Comparison of ENCODE assay signal across 17 cellular contexts in the genomic region with DNA sequence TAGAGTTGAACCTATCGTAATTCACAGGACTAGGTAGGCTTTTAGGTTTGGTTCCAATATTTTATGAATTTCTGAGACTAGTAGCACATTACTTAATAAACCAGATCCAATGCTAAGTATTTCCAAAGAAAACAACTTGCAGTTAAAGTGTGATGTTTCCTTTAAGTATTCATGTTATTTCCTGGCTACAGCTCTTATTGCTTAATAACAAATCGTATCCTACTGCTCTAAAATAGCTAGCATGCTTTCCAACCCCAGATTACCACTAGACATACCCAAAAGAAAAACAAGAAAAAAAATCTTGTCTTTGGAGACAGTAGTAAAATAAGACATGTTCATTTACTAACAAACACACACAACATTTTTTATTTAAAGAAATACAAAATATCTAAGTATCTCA.
DNase-seq lines count a peak whose midpoint lies in the region; ATAC-seq and TF ChIP-seq lines count a peak whose summit lies in the region.
"Had no signal": no experiment of that assay in that cellular context is flagged by ENCODE, and none has a peak within 500 bp of the region (broad histone marks: within the 10 kb centered on the region; RNA-seq: fewer than 3 reads in every experiment).

No MANE protein-coding gene starts in this region.

- no peaks in the 10 kb centered on the region for H3K27me3 ChIP-seq in RWPE2 (ENCODE audit: insufficient read depth, poor library complexity, severe bottlenecking)

- H3K4me3 ChIP-seq in AG10803 (ENCODE audit: low read length) (no peak overlapping the region), RWPE2 (ENCODE audit: severe bottlenecking) (no peak overlapping the region), cardiac fibroblast (replicated peaks in 1 of 2; ENCODE audit: low read depth in 2 of 2, low read length in 2 of 2) (no peak overlapping the region)
- H3K4me3 ChIP-seq: GM23338, K562 had no signal

- no peak overlapping the region for H3K27ac ChIP-seq in RWPE2 (ENCODE audit: poor library complexity, severe bottlenecking)
- H3K27ac ChIP-seq: C4-2B had no signal

- TF ChIP-seq CTCF in AG10803 (conservative IDR thresholded peaks at IDR 0.05; ENCODE audit: low read length) (no peak), RWPE2 (IDR thresholded peaks at IDR 0.05; ENCODE audit: poor library complexity, severe bottlenecking) (no peak), cardiac fibroblast (IDR thresholded peaks at IDR 0.05; ENCODE audit: low read depth, low read length) (no peak)

- H3K9me3 ChIP-seq in RWPE2 (ENCODE audit: severe bottlenecking), result no peaks in the 10 kb centered on the region

- H3K36me3 ChIP-seq in RWPE2 (ENCODE audit: low read depth), result no peaks in the 10 kb centered on the region

- peaks cover 4% of the 10 kb centered on the region for H3K4me1 ChIP-seq in RWPE2 (ENCODE audit: insufficient read depth, poor library complexity, severe bottlenecking)

- ATAC-seq in RWPE2 (ENCODE audit: low read depth), result peak; percentile 38; the same call in 1 of the 3 replicates
- ATAC-seq: GM23338, K562 had no signal

- DNase-seq in AG10803 (ENCODE audit: low read depth), result peak; percentile 15
- DNase-seq in RWPE2 (ENCODE audit: low spot score), result no peak
- peak; percentile 50 to 61 for DNase-seq in cardiac fibroblast (ENCODE audit: low read depth in 2 of 2)
- DNase-seq in iris pigment epithelial cell (ENCODE audit: low read depth), result peak; percentile 67
- no peak for DNase-seq in RPMI8226
- DNase-seq in OCI-M1 (lab: John Stamatoyannopoulos, UW), result no peak
- DNase-seq in NAMALWA (ENCODE audit: low spot score), result no peak
- DNase-seq in stimulated activated CD4-positive, alpha-beta T cell treated with anti-CD3 and anti-CD28 coated beads, Interleukin-2, amount 100 ng/mL, for 24 hours, result no peak
- DNase-seq: GF-D8, MV-4-11, NCI-H1417 treated with DMSO at 0.1 percent for 48 hours, NCI-H2029, NCI-H2171, NCI-H748 treated with DMSO at 0.1 percent for 48 hours had no signal

Comparison
In these comparisons a context has a peak if more than half of its experiments do, and no peak if none do; other contexts are left out.
1. DNase-seq: peak in AG10803 (single experiment), cardiac fibroblast (2 of 2) and iris pigment epithelial cell (single experiment); none in RWPE2 (single experiment), RPMI8226 (single experiment), OCI-M1 (single experiment), NAMALWA (single experiment) and stimulated activated CD4-positive, alpha-beta T cell treated with anti-CD3 and anti-CD28 coated beads, Interleukin-2, amount 100 ng/mL, for 24 hours (0 of 2).